15 cellular contexts compared by ENCODE assay signal in genomic region chr21:42351626-42352432, GRCh38. TPM values are rescaled to one million over a fixed set of nuclear protein-coding genes. Genes with fewer than 3 reads are reported as not detected.
DNase-seq lines count a peak whose midpoint lies in the region; ATAC-seq and TF ChIP-seq lines count a peak whose summit lies in the region.
"Had no signal": no experiment of that assay in that cellular context is flagged by ENCODE, and none has a peak within 500 bp of the region (broad histone marks: within the 10 kb centered on the region; RNA-seq: fewer than 3 reads in every experiment).

No MANE protein-coding gene starts in this region.

- no peaks in the 10 kb centered on the region for H3K4me1 ChIP-seq in colonic mucosa

- H3K4me3 Mint-ChIP-seq in activated naive CD4-positive, alpha-beta T cell treated with anti-CD3 and anti-CD28 coated beads, Interleukin-2, amount 50 U/mL, for 24 hours = no peak overlapping the region
- no peak overlapping the region for H3K4me3 Mint-ChIP-seq in activated T-helper 17 cell treated with anti-CD3 and anti-CD28 coated beads, Interleukin-2, amount 50 U/mL, for 72 hours
- H3K4me3 Mint-ChIP-seq: CD8-positive, alpha-beta memory T cell had no signal

- intact Hi-C loops in sciatic nerve (cut with DNase I) (no loop called here), colonic mucosa (cut with DNase I) (no loop called here)

- H3K4me1 Mint-ChIP-seq in activated naive CD4-positive, alpha-beta T cell treated with anti-CD3 and anti-CD28 coated beads, Interleukin-2, amount 50 U/mL, for 24 hours = peaks cover 4% of the 10 kb centered on the region
- peaks cover 5% of the 10 kb centered on the region for H3K4me1 Mint-ChIP-seq in activated T-helper 17 cell treated with anti-CD3 and anti-CD28 coated beads, Interleukin-2, amount 50 U/mL, for 72 hours
- H3K4me1 Mint-ChIP-seq: CD8-positive, alpha-beta memory T cell had no signal

- no peak overlapping the region for H3K4me3 ChIP-seq in colonic mucosa
- H3K4me3 ChIP-seq: BLaER1 had no signal

- no peak for TF ChIP-seq CTCF in colonic mucosa (IDR thresholded peaks at IDR 0.05)

- H3K27me3 Mint-ChIP-seq in activated naive CD4-positive, alpha-beta T cell treated with anti-CD3 and anti-CD28 coated beads, Interleukin-2, amount 50 U/mL, for 24 hours = no peaks in the 10 kb centered on the region
- peaks cover 5% of the 10 kb centered on the region for H3K27me3 Mint-ChIP-seq in activated T-helper 17 cell treated with anti-CD3 and anti-CD28 coated beads, Interleukin-2, amount 50 U/mL, for 72 hours

- no peak for DNase-seq in activated naive CD4-positive, alpha-beta T cell treated with anti-CD3 and anti-CD28 coated beads, Interleukin-2, amount 50 U/mL, for 16 hours
- DNase-seq in sciatic nerve (ENCODE audit: low spot score) (peak; percentile 32), colonic mucosa (no peak)
- DNase-seq: CD8-positive, alpha-beta memory T cell; DMS 273 treated with DMSO at 0.1 percent for 48 hours; NCI-H1092; NCI-H446 had no signal

- ATAC-seq in activated T-helper 17 cell treated with anti-CD3 and anti-CD28 coated beads, Interleukin-2, amount 50 U/mL, for 72 hours (replicated peaks) = no peak
- ATAC-seq in sciatic nerve (no peak), HG03354 (IDR thresholded peaks at IDR 0.05; ENCODE audit: poor library complexity, severe bottlenecking, unreplicated experiment) (no peak), GM19035 (IDR thresholded peaks at IDR 0.05; ENCODE audit: unreplicated experiment) (no peak)

- H3K9me3 ChIP-seq in colonic mucosa = no peaks in the 10 kb centered on the region

- H3K9ac ChIP-seq in colonic mucosa (ENCODE audit: low read depth in 2 of 2, low read length in 2 of 2) = no peak overlapping the region
- H3K9ac ChIP-seq: BLaER1, KMS-11 had no signal

- H3K9me3 Mint-ChIP-seq in activated naive CD4-positive, alpha-beta T cell treated with anti-CD3 and anti-CD28 coated beads, Interleukin-2, amount 50 U/mL, for 24 hours = peaks cover 15% of the 10 kb centered on the region
- H3K9me3 Mint-ChIP-seq in activated T-helper 17 cell treated with anti-CD3 and anti-CD28 coated beads, Interleukin-2, amount 50 U/mL, for 72 hours = peaks cover 12% of the 10 kb centered on the region

- peak overlapping the region; percentile 46 for H3K27ac Mint-ChIP-seq in activated naive CD4-positive, alpha-beta T cell treated with anti-CD3 and anti-CD28 coated beads, Interleukin-2, amount 50 U/mL, for 24 hours
- H3K27ac Mint-ChIP-seq in activated T-helper 17 cell treated with anti-CD3 and anti-CD28 coated beads, Interleukin-2, amount 50 U/mL, for 72 hours = peak overlapping the region; percentile 56
- H3K27ac Mint-ChIP-seq: CD8-positive, alpha-beta memory T cell had no signal

- peaks cover 4% of the 10 kb centered on the region for H3K36me3 Mint-ChIP-seq in activated naive CD4-positive, alpha-beta T cell treated with anti-CD3 and anti-CD28 coated beads, Interleukin-2, amount 50 U/mL, for 24 hours
- H3K36me3 Mint-ChIP-seq in activated T-helper 17 cell treated with anti-CD3 and anti-CD28 coated beads, Interleukin-2, amount 50 U/mL, for 72 hours (ENCODE audit: low read depth) = no peaks in the 10 kb centered on the region

- H3K36me3 ChIP-seq in colonic mucosa = no peaks in the 10 kb centered on the region
- H3K36me3 ChIP-seq: BLaER1 had no signal

- H3K27ac ChIP-seq in colonic mucosa = no peak overlapping the region
- H3K27ac ChIP-seq: BLaER1, KMS-11 had no signal

- H3K27me3 ChIP-seq in colonic mucosa = no peaks in the 10 kb centered on the region
- H3K27me3 ChIP-seq: BLaER1 had no signal

RNA-seq across cellular contexts. Expression of gene TFF2, which starts 1.0 kb away (rescaled TPM):
- total RNA-seq in activated T-helper 17 cell treated with anti-CD3 and anti-CD28 coated beads, Interleukin-2, amount 50 U/mL, for 72 hours = not detected
- total RNA-seq in sciatic nerve = not detected
- total RNA-seq in colonic mucosa = 1 to 10 TPM; 2.3 to 2.5 TPM
- total RNA-seq: CD8-positive, alpha-beta memory T cell; H1; MCF 10A had no signal

RNA-seq across cellular contexts. Expression of gene TFF1, which starts 14.5 kb away (rescaled TPM):
- total RNA-seq in activated T-helper 17 cell treated with anti-CD3 and anti-CD28 coated beads, Interleukin-2, amount 50 U/mL, for 72 hours = not detected
- total RNA-seq in sciatic nerve (not detected), colonic mucosa (100 to 1,000 TPM; 233 to 916 TPM)
- total RNA-seq: CD8-positive, alpha-beta memory T cell; H1; MCF 10A had no signal

RNA-seq across cellular contexts. Expression of gene TFF3, which starts 36.6 kb away (rescaled TPM):
- not detected for total RNA-seq in activated T-helper 17 cell treated with anti-CD3 and anti-CD28 coated beads, Interleukin-2, amount 50 U/mL, for 72 hours
- total RNA-seq in sciatic nerve (6.1 TPM), colonic mucosa (1,000 to 10,000 TPM; 2,373 to 4,154 TPM)
- total RNA-seq: CD8-positive, alpha-beta memory T cell; MCF 10A had no signal

RNA-seq across cellular contexts. Expression of gene TMPRSS3, which starts 44.0 kb away (rescaled TPM):
- 100 to 1,000 TPM in 1 of 2 donors, 10 to 100 TPM in 1; 24.0 to 163 TPM for total RNA-seq in activated T-helper 17 cell treated with anti-CD3 and anti-CD28 coated beads, Interleukin-2, amount 50 U/mL, for 72 hours
- total RNA-seq in sciatic nerve (not detected), colonic mucosa (1 to 10 TPM in 1 of 2 donors, under 1 TPM in 1; 0.82 to 1.2 TPM)
- total RNA-seq: H1 had no signal

RNA-seq across cellular contexts. Expression of gene UBASH3A, which starts 51.9 kb away (rescaled TPM):
- total RNA-seq in activated T-helper 17 cell treated with anti-CD3 and anti-CD28 coated beads, Interleukin-2, amount 50 U/mL, for 72 hours = 10 to 100 TPM; 28.3 to 42.1 TPM
- 0.71 TPM for total RNA-seq in sciatic nerve
- total RNA-seq in colonic mucosa = 1 to 10 TPM in 1 of 2 donors, under 1 TPM in 1; 0.93 to 1.5 TPM
- total RNA-seq: H1, MCF 10A had no signal

Comparison
In these comparisons a context has a peak if more than half of its experiments do, and no peak if none do; other contexts are left out.
1. RNA of gene TFF1, which starts 14.5 kb away (total RNA-seq): 233 to 916 TPM in colonic mucosa; not detected in activated T-helper 17 cell treated with anti-CD3 and anti-CD28 coated beads, Interleukin-2, amount 50 U/mL, for 72 hours and not detected in sciatic nerve (single experiment); every median in the first group is over 100 times any median in the second.
2. RNA of gene TFF3, which starts 36.6 kb away (total RNA-seq): 2,373 to 4,154 TPM in colonic mucosa; 6.1 TPM in sciatic nerve (single experiment) and not detected in activated T-helper 17 cell treated with anti-CD3 and anti-CD28 coated beads, Interleukin-2, amount 50 U/mL, for 72 hours; every median in the first group is over 100 times any median in the second.